Comparison of ENCODE assay signal across 15 cellular contexts in the genomic region with DNA sequence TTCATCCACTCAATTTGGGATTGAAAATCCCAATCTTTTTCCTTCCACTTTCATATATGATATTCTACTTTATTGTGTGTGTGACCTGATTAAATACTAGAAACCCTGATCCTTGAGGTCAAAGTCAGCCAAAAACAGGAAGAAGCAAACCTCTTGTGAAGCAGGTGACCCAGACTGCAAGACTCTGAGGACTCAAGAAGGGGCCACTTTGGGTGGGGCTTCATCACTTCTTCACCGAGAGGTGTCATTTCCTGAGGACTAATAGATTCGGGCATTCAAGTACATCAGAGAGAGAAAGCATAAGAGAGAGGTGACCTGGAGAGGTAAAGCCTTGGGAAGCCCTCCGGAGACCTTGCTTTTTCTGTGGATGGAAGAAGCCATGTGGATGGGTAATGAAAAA.
A peak's percentile ranks its signal among the peaks of the same experiment; 100 is the strongest.
DNase-seq lines count a peak whose midpoint lies in the region; ATAC-seq lines count a peak whose summit lies in the region.
"Had no signal": no experiment of that assay in that cellular context is flagged by ENCODE, and none has a peak within 500 bp of the region (broad histone marks: within the 10 kb centered on the region; RNA-seq: fewer than 3 reads in every experiment).

No MANE protein-coding gene starts in this region.

- H3K27me3 Mint-ChIP-seq in effector memory CD8-positive, alpha-beta T cell = no peaks in the 10 kb centered on the region
- H3K27me3 Mint-ChIP-seq in natural killer cell treated with Interleukin-12 subunit alpha and Interleukin-12 subunit beta and Interleukin-15 and Interleukin-18, amount 100 ng/mL, for 72 hours = no peaks in the 10 kb centered on the region

- ATAC-seq in effector memory CD8-positive, alpha-beta T cell (replicated peaks) = peak; percentile 96
- peak; percentile 50 to 53 for ATAC-seq in natural killer cell treated with Interleukin-12 subunit alpha and Interleukin-12 subunit beta and Interleukin-15 and Interleukin-18, amount 100 ng/mL, for 72 hours

- peaks cover 1 to 13% of the 10 kb centered on the region in 2 donors for H3K9me3 Mint-ChIP-seq in effector memory CD8-positive, alpha-beta T cell
- peaks cover 7% of the 10 kb centered on the region for H3K9me3 Mint-ChIP-seq in natural killer cell treated with Interleukin-12 subunit alpha and Interleukin-12 subunit beta and Interleukin-15 and Interleukin-18, amount 100 ng/mL, for 72 hours
- H3K9me3 Mint-ChIP-seq: HFFc6 had no signal

- H3K36me3 Mint-ChIP-seq in effector memory CD8-positive, alpha-beta T cell (ENCODE audit: insufficient read depth) = peaks cover 2% of the 10 kb centered on the region
- peaks cover 4% of the 10 kb centered on the region for H3K36me3 Mint-ChIP-seq in natural killer cell treated with Interleukin-12 subunit alpha and Interleukin-12 subunit beta and Interleukin-15 and Interleukin-18, amount 100 ng/mL, for 72 hours

- peak; percentile 7 for DNase-seq in stimulated activated CD8-positive, alpha-beta memory T cell treated with anti-CD3 and anti-CD28 coated beads, Interleukin-12 subunit alpha, Interleukin-12 subunit beta, amount 100 ng/mL, for 1 hour (ENCODE audit: low read depth)
- DNase-seq in stimulated activated CD8-positive, alpha-beta memory T cell treated with anti-CD3 and anti-CD28 coated beads, Interleukin-4, amount 100 ng/mL, for 48 hours = no peak
- peak; percentile 11 to 32 (median 26) for DNase-seq in effector memory CD8-positive, alpha-beta T cell
- peak; percentile 66 for DNase-seq in natural killer cell treated with Interleukin-12 subunit alpha and Interleukin-12 subunit beta and Interleukin-15 and Interleukin-18, amount 100 ng/mL, for 72 hours (ENCODE audit: low spot score)
- DNase-seq in NCI-H345 (lab: John Stamatoyannopoulos, UW) (no peak), islet precursor cell (no peak)
- no peak for DNase-seq in stimulated activated CD4-positive, alpha-beta T cell treated with anti-CD3 and anti-CD28 coated beads, Interleukin-1b, Interleukin-23, amount 100 ng/mL, for 48 hours
- DNase-seq: C1 segment of cervical spinal cord, COR-L47, DND-41, GDM1, HCEC 1CT, HFFc6 had no signal

- H3K4me3 Mint-ChIP-seq in effector memory CD8-positive, alpha-beta T cell = peak overlapping the region; percentile 28 to 49
- H3K4me3 Mint-ChIP-seq in natural killer cell treated with Interleukin-12 subunit alpha and Interleukin-12 subunit beta and Interleukin-15 and Interleukin-18, amount 100 ng/mL, for 72 hours = peak overlapping the region; percentile 3
- H3K4me3 Mint-ChIP-seq: B cell; CD4-positive, alpha-beta T cell; HFFc6 had no signal

- peaks cover 8 to 26% of the 10 kb centered on the region in 2 donors for H3K4me1 Mint-ChIP-seq in effector memory CD8-positive, alpha-beta T cell (ENCODE audit: low read depth in 2 of 2)
- H3K4me1 Mint-ChIP-seq in natural killer cell treated with Interleukin-12 subunit alpha and Interleukin-12 subunit beta and Interleukin-15 and Interleukin-18, amount 100 ng/mL, for 72 hours (ENCODE audit: low read depth in 2 of 2) = peaks cover 56 to 63% of the 10 kb centered on the region in 2 donors
- H3K4me1 Mint-ChIP-seq: B cell had no signal

- peak overlapping the region; percentile 33 to 73 for H3K27ac Mint-ChIP-seq in effector memory CD8-positive, alpha-beta T cell
- peak overlapping the region; percentile 2 to 59 for H3K27ac Mint-ChIP-seq in natural killer cell treated with Interleukin-12 subunit alpha and Interleukin-12 subunit beta and Interleukin-15 and Interleukin-18, amount 100 ng/mL, for 72 hours
- H3K27ac Mint-ChIP-seq: B cell; CD4-positive, alpha-beta T cell; HFFc6 had no signal

Comparison
In these comparisons a context has a peak if more than half of its experiments do, and no peak if none do; other contexts are left out.
1. DNase-seq: peak in stimulated activated CD8-positive, alpha-beta memory T cell treated with anti-CD3 and anti-CD28 coated beads, Interleukin-12 subunit alpha, Interleukin-12 subunit beta, amount 100 ng/mL, for 1 hour (single experiment), effector memory CD8-positive, alpha-beta T cell (3 of 3) and natural killer cell treated with Interleukin-12 subunit alpha and Interleukin-12 subunit beta and Interleukin-15 and Interleukin-18, amount 100 ng/mL, for 72 hours (single experiment); none in stimulated activated CD8-positive, alpha-beta memory T cell treated with anti-CD3 and anti-CD28 coated beads, Interleukin-4, amount 100 ng/mL, for 48 hours (single experiment), NCI-H345 (single experiment), islet precursor cell (single experiment) and stimulated activated CD4-positive, alpha-beta T cell treated with anti-CD3 and anti-CD28 coated beads, Interleukin-1b, Interleukin-23, amount 100 ng/mL, for 48 hours (single experiment).